ENCODE assay signal across 29 cellular contexts in the genomic region with DNA sequence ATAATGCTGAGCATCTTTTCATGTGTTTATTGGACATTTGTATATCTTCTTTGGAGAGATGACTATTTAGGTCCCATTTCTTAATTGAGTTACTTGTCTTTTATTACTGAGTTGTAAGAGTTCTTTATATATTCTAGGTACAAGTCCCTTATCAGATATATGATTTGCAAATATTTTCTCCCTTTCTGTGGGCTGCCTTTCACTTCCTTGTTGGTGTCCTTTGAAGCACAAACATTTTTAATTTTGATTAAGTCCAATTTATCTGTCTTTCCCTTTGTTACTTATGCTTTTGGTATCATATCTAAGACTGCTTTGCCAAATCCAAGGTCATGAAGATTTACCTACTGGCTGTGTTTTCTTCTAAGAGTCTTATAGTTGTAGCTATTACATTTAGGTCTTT.
"Had no signal": no experiment of that assay in that cellular context is flagged by ENCODE, and none has a peak within 500 bp of the region (broad histone marks: within the 10 kb centered on the region; RNA-seq: fewer than 3 reads in every experiment).

No MANE protein-coding gene starts in this region.

- ATAC-seq: heart left ventricle; left colon; left lung; lower lobe of right lung; naive thymus-derived CD8-positive, alpha-beta T cell; pancreas; right cardiac atrium; sciatic nerve; stimulated activated effector memory CD8-positive, alpha-beta T cell treated with anti-CD3 and anti-CD28 coated beads, Interleukin-12 subunit alpha, Interleukin-12 subunit beta, amount 100 ng/mL, for 72 hours; stimulated activated naive CD8-positive, alpha-beta T cell treated with anti-CD3 and anti-CD28 coated beads, Interleukin-15, Interleukin-2, amounts not matched to agents 100 U/mL and 50 U/mL, for 24 hours; upper lobe of right lung had no signal

- DNase-seq: heart left ventricle; hypothalamus; immature natural killer cell; kidney; left colon; left lung; lower lobe of right lung; mammary epithelial cell; mesendoderm; naive thymus-derived CD8-positive, alpha-beta T cell; nucleus accumbens; pancreas; posterior cingulate gyrus; retina; right cardiac atrium; stimulated activated CD4-positive, alpha-beta T cell treated with anti-CD3 and anti-CD28 coated beads, Interleukin-12 subunit alpha, Interleukin-12 subunit beta, amount 100 ng/mL, for 4 hours; stimulated activated CD4-positive, alpha-beta T cell treated with anti-CD3 and anti-CD28 coated beads, Interleukin-15, amount 100 ng/mL, for 24 hours; stimulated activated CD4-positive, alpha-beta T cell treated with anti-CD3 and anti-CD28 coated beads, Interleukin-2, amount 100 ng/mL, for 24 hours; stimulated activated CD4-positive, alpha-beta T cell treated with anti-CD3 and anti-CD28 coated beads, Interleukin-4, amount 100 ng/mL, for 1 hour; stimulated activated naive CD8-positive, alpha-beta T cell treated with anti-CD3 and anti-CD28 coated beads, Interleukin-15, Interleukin-2, amounts not matched to agents 100 U/mL and 50 U/mL, for 24 hours; stomach; tibial artery; trophoblast cell; upper lobe of right lung had no signal

- H3K4me1 Mint-ChIP-seq: immature natural killer cell; mesothelial cell of epicardium; nephron; neural crest cell; stimulated activated effector memory CD8-positive, alpha-beta T cell treated with anti-CD3 and anti-CD28 coated beads, Interleukin-12 subunit alpha, Interleukin-12 subunit beta, amount 100 ng/mL, for 72 hours had no signal

- H3K27ac Mint-ChIP-seq: immature natural killer cell; mesothelial cell of epicardium; naive thymus-derived CD8-positive, alpha-beta T cell; nephron; stimulated activated effector memory CD8-positive, alpha-beta T cell treated with anti-CD3 and anti-CD28 coated beads, Interleukin-12 subunit alpha, Interleukin-12 subunit beta, amount 100 ng/mL, for 72 hours had no signal

- H3K9me3 Mint-ChIP-seq: stimulated activated effector memory CD8-positive, alpha-beta T cell treated with anti-CD3 and anti-CD28 coated beads, Interleukin-12 subunit alpha, Interleukin-12 subunit beta, amount 100 ng/mL, for 72 hours had no signal

- H3K4me3 Mint-ChIP-seq: immature natural killer cell; mesothelial cell of epicardium; naive thymus-derived CD8-positive, alpha-beta T cell; nephron; neural crest cell; stimulated activated effector memory CD8-positive, alpha-beta T cell treated with anti-CD3 and anti-CD28 coated beads, Interleukin-12 subunit alpha, Interleukin-12 subunit beta, amount 100 ng/mL, for 72 hours had no signal

- H3K36me3 Mint-ChIP-seq: mesothelial cell of epicardium; stimulated activated effector memory CD8-positive, alpha-beta T cell treated with anti-CD3 and anti-CD28 coated beads, Interleukin-12 subunit alpha, Interleukin-12 subunit beta, amount 100 ng/mL, for 72 hours had no signal
